Comparison of ENCODE assay signal across 19 cellular contexts in the genomic region with DNA sequence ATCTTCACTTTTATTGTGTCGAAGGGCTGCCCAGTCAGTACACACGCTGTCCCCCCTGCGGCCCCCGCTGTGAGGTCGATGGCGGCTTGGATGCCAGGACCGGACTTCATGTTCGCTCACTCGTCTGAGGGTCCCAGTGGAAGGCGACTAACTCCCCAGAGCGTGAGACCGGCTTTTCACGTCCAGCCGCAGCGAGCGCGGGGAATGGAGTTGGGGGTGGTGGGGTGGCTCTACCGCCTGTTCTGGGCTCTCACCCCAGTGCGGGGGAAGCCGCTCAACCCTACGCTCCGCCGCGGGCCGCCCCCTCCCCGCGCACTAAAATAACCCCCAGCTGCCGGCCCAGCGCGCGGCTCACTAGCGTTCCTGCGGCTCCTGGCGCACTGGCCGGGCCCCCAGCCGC. TPM values are rescaled to one million over a fixed set of nuclear protein-coding genes. Genes with fewer than 3 reads are reported as not detected.
DNase-seq lines count a peak whose midpoint lies in the region; FAIRE-seq and TF ChIP-seq lines count a peak whose summit lies in the region.
"Had no signal": no experiment of that assay in that cellular context is flagged by ENCODE, and none has a peak within 500 bp of the region (broad histone marks: within the 10 kb centered on the region; RNA-seq: fewer than 3 reads in every experiment).

A gene (minus strand): TSS at position 294 of the 400 bp plus-strand sequence. CDS start 184 bp downstream, at position 110.

- CTCF ChIA-PET in H1 (lab: Charles Lee; ENCODE audit: partially characterized antibody): no interaction called here

- H2AK5ac ChIP-seq in H1 (ENCODE audit: low read depth, low read length): no peak within 1 kb of the TSS
- H2AK5ac ChIP-seq in mesenchymal stem cell (ENCODE audit: low read length, severe bottlenecking): no peak within 1 kb of the TSS

- no peak for TF ChIP-seq CTCF in H1 (IDR thresholded peaks at IDR 0.05; ENCODE audit: control extremely low read depth in 1 of 3, insufficient read depth in 1 of 3, low read depth in 1 of 3, low read length in 3 of 3)
- no peak for TF ChIP-seq CTCF in dorsolateral prefrontal cortex (IDR thresholded peaks at IDR 0.05 in 54 of 56, conservative IDR thresholded peaks at IDR 0.05 in 2 of 56; ENCODE audit: low read depth in 1 of 56, partially characterized antibody in 56 of 56)

- H3K23ac ChIP-seq in H1 (ENCODE audit: insufficient read length) (no peak within 1 kb of the TSS), mesenchymal stem cell (ENCODE audit: low read length in 2 of 2) (no peak within 1 kb of the TSS)

- H3K18ac ChIP-seq in H1 (ENCODE audit: extremely low read depth, low read length) (no peak within 1 kb of the TSS), mesenchymal stem cell (ENCODE audit: low read depth in 1 of 2, low read length in 2 of 2) (no peak within 1 kb of the TSS)

- TF ChIP-seq RAD21 in H1 (IDR thresholded peaks at IDR 0.05 in 1 of 2, conservative IDR thresholded peaks at IDR 0.05 in 1 of 2; ENCODE audit: low read depth in 2 of 2, low read length in 2 of 2): no peak

- no peaks in the 10 kb centered on the region for H3K4me1 ChIP-seq in H1 (replicated peaks in 1 of 4; ENCODE audit: control insufficient read depth in 3 of 4, insufficient read depth in 4 of 4, low read length in 3 of 4)
- no peaks in the 10 kb centered on the region for H3K4me1 ChIP-seq in mesenchymal stem cell (ENCODE audit: control insufficient read depth, insufficient read depth, low read depth, low read length)
- H3K4me1 ChIP-seq: BE2C, HAP-1 had no signal

- H2BK12ac ChIP-seq in H1 (ENCODE audit: low read depth, low read length): no peak within 1 kb of the TSS
- no peak within 1 kb of the TSS for H2BK12ac ChIP-seq in mesenchymal stem cell (ENCODE audit: low read length in 2 of 2)

- H3K9me3 ChIP-seq in H1 (ENCODE audit: insufficient read depth in 2 of 2, low read depth in 1 of 2, low read length in 1 of 2): peaks cover 0 to 17% of the 10 kb centered on the region in 2 experiments; a peak in 2 of 4 replicates
- H3K9me3 ChIP-seq in mesenchymal stem cell (ENCODE audit: control insufficient read depth, low read length): peaks cover 87% of the 10 kb centered on the region
- H3K9me3 ChIP-seq: BE2C, HAP-1 had no signal

- no peaks in the 10 kb centered on the region for H3K79me2 ChIP-seq in H1 (ENCODE audit: control insufficient read depth in 1 of 2, insufficient read depth in 2 of 2, low read length in 2 of 2)

- H3K27me3 ChIP-seq in H7 (ENCODE audit: control insufficient read depth, insufficient read depth, low read length): no peaks in the 10 kb centered on the region
- no peaks in the 10 kb centered on the region for H3K27me3 ChIP-seq in H1 (replicated peaks in 1 of 4; ENCODE audit: control insufficient read depth in 3 of 4, extremely low read depth in 1 of 4, insufficient read depth in 3 of 4, low read length in 3 of 4)
- no peaks in the 10 kb centered on the region for H3K27me3 ChIP-seq in mesenchymal stem cell (ENCODE audit: control insufficient read depth in 1 of 2, insufficient read depth in 1 of 2, low read length in 2 of 2)
- no peaks in the 10 kb centered on the region for H3K27me3 ChIP-seq in dorsolateral prefrontal cortex
- H3K27me3 ChIP-seq: BE2C had no signal

- H3K4ac ChIP-seq in H1 (replicated peaks; ENCODE audit: insufficient read length, low read depth, low read length): no peak within 1 kb of the TSS
- no peak within 1 kb of the TSS for H3K4ac ChIP-seq in mesenchymal stem cell (ENCODE audit: low read depth in 1 of 2, low read length in 2 of 2)

- FAIRE-seq in H1 (lab: Jason Lieb, UNC): no peak
- FAIRE-seq: A204.1 had no signal

- H2BK120ac ChIP-seq in H1 (replicated peaks; ENCODE audit: low read depth, low read length): no peak within 1 kb of the TSS
- H2BK120ac ChIP-seq in mesenchymal stem cell (ENCODE audit: low read depth, low read length): no peak within 1 kb of the TSS

- no peak within 1 kb of the TSS for H3K4me2 ChIP-seq in H1 (ENCODE audit: insufficient read depth in 1 of 2, low read depth in 2 of 2, low read length in 2 of 2)
- H3K4me2 ChIP-seq in mesenchymal stem cell (ENCODE audit: low read length, poor library complexity, severe bottlenecking): no peak within 1 kb of the TSS
- H3K4me2 ChIP-seq: GM23338 had no signal

- no peak within 1 kb of the TSS for H3K56ac ChIP-seq in H1 (replicated peaks; ENCODE audit: insufficient read length, low read depth, low read length)

- POLR2A ChIA-PET in H1 (lab: Charles Lee; ENCODE audit: partially characterized antibody): no interaction called here

- H4K5ac ChIP-seq in H1 (ENCODE audit: insufficient read length, low read depth, low read length): no peak within 1 kb of the TSS

- H2BK15ac ChIP-seq in H1 (ENCODE audit: low read length): no peak within 1 kb of the TSS
- no peak within 1 kb of the TSS for H2BK15ac ChIP-seq in mesenchymal stem cell (ENCODE audit: low read depth, poor library complexity, severe bottlenecking)

- no peaks in the 10 kb centered on the region for H3K23me2 ChIP-seq in H1 (ENCODE audit: low read depth, low read length)

- H2BK5ac ChIP-seq in H1 (ENCODE audit: low read depth, low read length): no peak within 1 kb of the TSS
- no peak within 1 kb of the TSS for H2BK5ac ChIP-seq in mesenchymal stem cell (ENCODE audit: low read depth, low read length, poor library complexity, severe bottlenecking)

- H3K27ac ChIP-seq in H1 (ENCODE audit: low read depth, low read length) (no peak within 1 kb of the TSS), mesenchymal stem cell (ENCODE audit: low read length, poor library complexity, severe bottlenecking) (no peak within 1 kb of the TSS), temporal lobe (ENCODE audit: low read depth, low read length) (peak within 1 kb of the TSS; percentile 44), dorsolateral prefrontal cortex (no peak within 1 kb of the TSS)

- no peak for TF ChIP-seq EP300 in H1 (IDR thresholded peaks at IDR 0.05; ENCODE audit: borderline replicate concordance in 1 of 2, low read depth in 2 of 2, low read length in 2 of 2)

- DNase-seq in H7 (peak; percentile 21), H1 (ENCODE audit: low read depth in 1 of 2, low spot score in 2 of 2) (no peak), mesenchymal stem cell (no peak), dorsolateral prefrontal cortex (no peak), NCI-H1417 (lab: John Stamatoyannopoulos, UW) (no peak), EL (no peak), OCI-M1 (lab: John Stamatoyannopoulos, UW) (no peak)
- DNase-seq: ACHN; BE2C; CD4-positive, alpha-beta memory T cell; DMS153; DMS79; GF-D8; KG1 had no signal

- intact Hi-C loops in dorsolateral prefrontal cortex (cut with DNase I): no loop called here

- 92% methylated on average over 33 of the region's 36 CpGs; no CpG with 5 or more reads in 1 of the 2 experiments for WGBS in H1 (ENCODE audit: extremely low coverage in 1 of 2, insufficient coverage in 1 of 2, insufficient read length in 1 of 2, insufficient replicate concordance in 2 of 2, low coverage in 1 of 2, low lambda C conversion rate in 2 of 2, missing lambda C conversion rate in 1 of 2), 2 experiments
- WGBS in mesenchymal stem cell: 98% methylated on average over 36 of the region's 36 CpGs

- H3K36me3 ChIP-seq in H7 (replicated peaks; ENCODE audit: control insufficient read depth, insufficient read depth, low read length) (no peaks in the 10 kb centered on the region), H1 (ENCODE audit: control insufficient read depth in 2 of 4, insufficient read depth in 4 of 4, low read length in 3 of 4) (no peaks in the 10 kb centered on the region), mesenchymal stem cell (ENCODE audit: control insufficient read depth in 1 of 2, insufficient read depth in 2 of 2, low read depth in 1 of 2, low read length in 2 of 2) (peaks cover 0 to 11% of the 10 kb centered on the region in 2 experiments)
- H3K36me3 ChIP-seq: BE2C, HAP-1 had no signal

- H4K8ac ChIP-seq in H1 (ENCODE audit: extremely low read depth, insufficient read depth, low read length): peak within 1 kb of the TSS; percentile 51; the same call in 1 of the 2 replicates
- H4K8ac ChIP-seq in mesenchymal stem cell (ENCODE audit: low read length): no peak within 1 kb of the TSS

- H2BK20ac ChIP-seq in H1 (ENCODE audit: low read length): no peak within 1 kb of the TSS

- H4K91ac ChIP-seq in H1 (replicated peaks; ENCODE audit: insufficient read length, low read length): no peak within 1 kb of the TSS
- peak within 1 kb of the TSS; percentile 10 for H4K91ac ChIP-seq in mesenchymal stem cell (ENCODE audit: low read length)

- H3K9ac ChIP-seq in H1 (replicated peaks in 1 of 4; ENCODE audit: extremely low read depth in 1 of 4, low read depth in 3 of 4, low read length in 3 of 4) (no peak within 1 kb of the TSS), mesenchymal stem cell (ENCODE audit: low read length) (no peak within 1 kb of the TSS)

- H3K4me3 ChIP-seq in H7 (ENCODE audit: insufficient read depth, low read depth, low read length): no peak within 1 kb of the TSS
- H3K4me3 ChIP-seq in H1 (ENCODE audit: extremely low read depth in 1 of 4, insufficient read depth in 2 of 4, low read depth in 3 of 4, low read length in 4 of 4): no peak within 1 kb of the TSS
- peak within 1 kb of the TSS; percentile 18 to 37 for H3K4me3 ChIP-seq in mesenchymal stem cell (ENCODE audit: insufficient read depth in 1 of 2, low read depth in 1 of 2, low read length in 2 of 2)
- H3K4me3 ChIP-seq in dorsolateral prefrontal cortex: no peak within 1 kb of the TSS
- H3K4me3 ChIP-seq: GM23338, HAP-1 had no signal

- no peak for TF ChIP-seq POLR2A in H1 (IDR thresholded peaks at IDR 0.05; ENCODE audit: control extremely low read depth in 1 of 2, low read depth in 2 of 2, low read length in 2 of 2)

- H4K20me1 ChIP-seq in H1 (replicated peaks in 1 of 2; ENCODE audit: control insufficient read depth in 1 of 2, insufficient read depth in 2 of 2, low read length in 2 of 2): no peaks in the 10 kb centered on the region

- H3K79me1 ChIP-seq in H1 (ENCODE audit: low read depth, low read length) (no peaks in the 10 kb centered on the region), mesenchymal stem cell (replicated peaks; ENCODE audit: low read length, poor library complexity, severe bottlenecking) (peaks cover 26% of the 10 kb centered on the region)

- H2AFZ ChIP-seq in H1 (ENCODE audit: low read length) (no peak within 1 kb of the TSS), mesenchymal stem cell (ENCODE audit: low read depth, low read length) (no peak within 1 kb of the TSS)
- H2AFZ ChIP-seq: GM23338 had no signal

- H3K14ac ChIP-seq in H1 (ENCODE audit: insufficient read length): no peak within 1 kb of the TSS
- H3K14ac ChIP-seq in mesenchymal stem cell (ENCODE audit: low read length in 2 of 2): no peak within 1 kb of the TSS

RNA-seq across cellular contexts. Expression of the gene that starts here (rescaled TPM):
- total RNA-seq in H7 (2014; rRNA removed; shearing (Covaris generic)): 0.14 TPM in 1 of 2 replicates, not detected in the other
- not detected in 2 replicates for total RNA-seq in H1 (2021; fragmentation: NEBNext Ultra II Directional; extraction: Animal tissue kit (Norgen Biotek cat#: 25700))
- 0.05 TPM in 1 of 2 replicates, not detected in the other for polyA plus RNA-seq in H1 (2011; rRNA removed)
- not detected for polyA plus RNA-seq in H1 (2011; cell fraction: cytosol; rRNA removed)
- polyA plus RNA-seq in H1 (2011; cell fraction: nucleus; rRNA removed): 0.30 TPM
- polyA plus RNA-seq in H1 (2012, experiment 1 of 2): not detected in 4 replicates
- not detected for polyA plus RNA-seq in H1 (2012, experiment 2 of 2)
- not detected for polyA plus RNA-seq in H1 (2013, experiment 1 of 2)
- polyA plus RNA-seq in H1 (2013, experiment 2 of 2): not detected
- 0.28 TPM in 1 of 2 replicates, not detected in the other for polyA minus RNA-seq in H1 (2011; rRNA and poly(A)+ RNA removed)
- not detected for polyA minus RNA-seq in H1 (2011; cell fraction: cytosol; rRNA and poly(A)+ RNA removed)
- not detected for polyA minus RNA-seq in H1 (2011; cell fraction: nucleus; rRNA and poly(A)+ RNA removed)
- polyA plus RNA-seq in mesenchymal stem cell (2013, experiment 1 of 2): not detected
- not detected for polyA plus RNA-seq in mesenchymal stem cell (2013, experiment 2 of 2)
- total RNA-seq in temporal lobe (not detected), dorsolateral prefrontal cortex (1 to 10 TPM in 9 of 120 experiments, under 1 TPM in 50, not detected in 61; 0.31 to 1.8 (median 0.59) TPM)
- total RNA-seq: GM23338 had no signal
- polyA plus RNA-seq: CD14-positive monocyte; CD4-positive, alpha-beta memory T cell; GM23338 had no signal

Comparison
In these comparisons a context has a peak if more than half of its experiments do, and no peak if none do; other contexts are left out.
1. Peak in DNase-seq in H7; RNA of the gene not detected or under 1 TPM.
2. H3K4me3 ChIP-seq: peak in mesenchymal stem cell (2 of 2); none in H7 (single experiment), H1 (0 of 4) and dorsolateral prefrontal cortex (0 of 59).